Comparison of ENCODE assay signal across 9 cellular contexts in genomic region chr13:51643114-51643881, GRCh38. TPM values are rescaled to one million over a fixed set of nuclear protein-coding genes. Genes with fewer than 3 reads are reported as not detected.
DNase-seq lines count a peak whose midpoint lies in the region; ATAC-seq and TF ChIP-seq lines count a peak whose summit lies in the region.
"Had no signal": no experiment of that assay in that cellular context is flagged by ENCODE, and none has a peak within 500 bp of the region (broad histone marks: within the 10 kb centered on the region; RNA-seq: fewer than 3 reads in every experiment).

No MANE protein-coding gene starts in this region.

- no peak for TF ChIP-seq RAD21 in IMR-90 (IDR thresholded peaks at IDR 0.05; ENCODE audit: low read length)

- H3K27me3 Mint-ChIP-seq in progenitor cell of endocrine pancreas = no peaks in the 10 kb centered on the region

- H3K27ac Mint-ChIP-seq in progenitor cell of endocrine pancreas = no peak overlapping the region

- H4K20me1 ChIP-seq in IMR-90 (ENCODE audit: insufficient read depth, low read length) (peaks cover 7% of the 10 kb centered on the region; the same call in 1 of the 2 replicates), mammary epithelial cell (ENCODE audit: insufficient read depth, low read length) (no peaks in the 10 kb centered on the region)

- H2BK20ac ChIP-seq in IMR-90 (ENCODE audit: low read depth, low read length) = peak overlapping the region; percentile 88

- DNase-seq in CD1c-positive myeloid dendritic cell (ENCODE audit: extremely low spot score) = peak; percentile 39
- DNase-seq in IMR-90 = peak; percentile 91
- peak; percentile 86 for DNase-seq in mammary epithelial cell
- peak; percentile 89 for DNase-seq in mesendoderm
- no peak for DNase-seq in T-helper 9 cell
- DNase-seq in progenitor cell of endocrine pancreas (ENCODE audit: low spot score, unreplicated experiment) = no peak
- DNase-seq: left cardiac atrium had no signal

- H3K79me2 ChIP-seq in mammary epithelial cell (ENCODE audit: insufficient read depth, low read length) = peaks cover 71% of the 10 kb centered on the region
- peaks cover 18% of the 10 kb centered on the region for H3K79me2 ChIP-seq in mesendoderm (ENCODE audit: control insufficient read depth, insufficient read depth, low read length)

- H2BK15ac ChIP-seq in IMR-90 (ENCODE audit: low read depth, low read length) = peak overlapping the region; percentile 94; the same call in 2 of the 3 replicates
- H2BK15ac ChIP-seq in mesendoderm (replicated peaks; ENCODE audit: low read depth) = no peak overlapping the region

- H2AK5ac ChIP-seq in IMR-90 (ENCODE audit: low read depth, low read length) (peak overlapping the region; percentile 98), mesendoderm (ENCODE audit: low read length) (no peak overlapping the region)

- H3K4me2 ChIP-seq in IMR-90 (ENCODE audit: low read depth, low read length) (peak overlapping the region; percentile 92), mammary epithelial cell (ENCODE audit: insufficient read depth, low read depth, low read length) (peak overlapping the region; percentile 87), mesendoderm (ENCODE audit: low read length) (no peak overlapping the region)

- H3K4me1 ChIP-seq in IMR-90 (ENCODE audit: control insufficient read depth, insufficient read depth, low read length) = peaks cover 15% of the 10 kb centered on the region
- H3K4me1 ChIP-seq in mammary epithelial cell (ENCODE audit: insufficient read depth, low read length) = peaks cover 53% of the 10 kb centered on the region
- H3K4me1 ChIP-seq in mesendoderm (ENCODE audit: control insufficient read depth, low read depth, low read length) = peaks cover 17% of the 10 kb centered on the region

- H3K36me3 ChIP-seq in IMR-90 (ENCODE audit: control insufficient read depth, insufficient read depth, low read length) (no peaks in the 10 kb centered on the region), mammary epithelial cell (ENCODE audit: insufficient read depth, low read length) (no peaks in the 10 kb centered on the region), mesendoderm (ENCODE audit: control insufficient read depth, insufficient read depth, low read length) (no peaks in the 10 kb centered on the region)

- intact Hi-C loops in IMR-90 (cut with micrococcal nuclease) = loop anchor here (1.0 kb wide), 1 partner anchor 58 kb away; no protein-coding TSS in a partner anchor
- intact Hi-C loops in mammary epithelial cell (cut with micrococcal nuclease) = loop anchor here (1.0 to 5.0 kb wide), 4 partner anchors 34 to 190 kb away; partner anchors contain the start of genes DHRS12 and INTS6

- H4K91ac ChIP-seq in IMR-90 (ENCODE audit: insufficient read depth, low read depth, low read length) = peak overlapping the region; percentile 85

- H2AFZ ChIP-seq in IMR-90 (replicated peaks; ENCODE audit: low read length, poor library complexity) = no peak overlapping the region
- no peak overlapping the region for H2AFZ ChIP-seq in mammary epithelial cell (ENCODE audit: low read depth, low read length)

- no peak overlapping the region for H3K4me3 Mint-ChIP-seq in progenitor cell of endocrine pancreas (ENCODE audit: low read depth)

- TF ChIP-seq CTCF in IMR-90 (conservative IDR thresholded peaks at IDR 0.05; ENCODE audit: low read depth, low read length) (no peak), mammary epithelial cell (conservative IDR thresholded peaks at IDR 0.05 in 1 of 2, IDR thresholded peaks at IDR 0.05 in 1 of 2; ENCODE audit: extremely low read depth in 1 of 2, insufficient read depth in 1 of 2, low read depth in 1 of 2, low read length in 2 of 2) (no peak), progenitor cell of endocrine pancreas (IDR thresholded peaks at IDR 0.05; ENCODE audit: unreplicated experiment) (no peak)

- CTCF ChIA-PET in IMR-90 (lab: Yijun Ruan, JAX) (interaction anchor here (0.6 kb wide), 1 partner anchor 41 kb away, joined by 7 read pairs; no protein-coding TSS in a partner anchor), mammary epithelial cell (lab: Charles Lee; ENCODE audit: low non-redundant PET) (interaction anchor here (0.6 kb wide), 1 partner anchor 24 kb away, joined by 8 read pairs; no protein-coding TSS in a partner anchor)

- 0% methylated on average over 1 of the region's 3 CpGs; no CpG with 5 or more reads in 1 of the 2 experiments for WGBS in IMR-90 (ENCODE audit: extremely low coverage in 2 of 2, insufficient read length in 1 of 2), 2 experiments
- WGBS in mammary epithelial cell (ENCODE audit: low coverage, missing lambda C conversion rate) = 2% methylated on average over 3 of the region's 3 CpGs
- no CpG with 5 or more reads among the region's 3 CpGs for WGBS in mesendoderm (ENCODE audit: extremely low coverage, insufficient coverage, low lambda C conversion rate)

- H3K27me3 ChIP-seq in IMR-90 (ENCODE audit: control insufficient read depth, insufficient read depth, low read length) (no peaks in the 10 kb centered on the region), mammary epithelial cell (ENCODE audit: insufficient read depth, low read length) (no peaks in the 10 kb centered on the region), mesendoderm (ENCODE audit: insufficient read depth, low read length, poor library complexity) (no peaks in the 10 kb centered on the region)

- H3K23ac ChIP-seq in IMR-90 (ENCODE audit: low read depth, low read length) (peak overlapping the region; percentile 99), mesendoderm (ENCODE audit: low read length) (no peak overlapping the region)

- in situ Hi-C loops in IMR-90 (cut with MboI; ENCODE audit: low sequenced_read_pairs) (no loop called here), mammary epithelial cell (cut with MboI; ENCODE audit: low sequenced_read_pairs in 2 of 2) (no loop called here)

- peak overlapping the region; percentile 95 for H2BK120ac ChIP-seq in IMR-90 (ENCODE audit: low read depth, low read length)
- H2BK120ac ChIP-seq in mesendoderm (ENCODE audit: low read depth, low read length) = no peak overlapping the region

- BruUV-seq in IMR-90 (replicated peaks; lab: Mats Ljungman, UMichigan) (no TSS peak), mammary epithelial cell (replicated peaks; lab: Mats Ljungman, UMichigan) (TSS peak; percentile 96)

- H3K27ac ChIP-seq in IMR-90 (ENCODE audit: insufficient read depth, low read length) (peak overlapping the region; percentile 95), mammary epithelial cell (ENCODE audit: insufficient read depth, low read depth, low read length) (peak overlapping the region; percentile 94), mesendoderm (ENCODE audit: low read depth, low read length) (no peak overlapping the region)

- POLR2A ChIA-PET in IMR-90 (lab: Charles Lee; ENCODE audit: unreplicated experiment) = no interaction called here

- dilution Hi-C loops in IMR-90 (cut with HindIII; ENCODE audit: low sequenced_read_pairs, unreplicated experiment) (no loop called here), mammary epithelial cell (cut with HindIII; ENCODE audit: low sequenced_read_pairs) (no loop called here)

- H3K4me3 ChIP-seq in IMR-90 (ENCODE audit: insufficient read depth, low read depth, low read length) (no peak overlapping the region; the same call in 1 of the 2 replicates), mammary epithelial cell (replicated peaks in 1 of 3; ENCODE audit: insufficient read depth in 1 of 3, low read depth in 2 of 3, low read length in 3 of 3) (peak overlapping the region in 2 of 3 experiments; percentile 10 to 27), mesendoderm (ENCODE audit: low read length) (no peak overlapping the region)

- peaks cover 11% of the 10 kb centered on the region for H3K9me1 ChIP-seq in IMR-90 (ENCODE audit: insufficient read depth, low read length)

- H2AK9ac ChIP-seq in IMR-90 (replicated peaks; ENCODE audit: low read depth, low read length, poor library complexity) = peak overlapping the region; percentile 75

- H3K9me3 ChIP-seq in IMR-90 (ENCODE audit: control insufficient read depth, insufficient read depth, low read length) (no peaks in the 10 kb centered on the region), mammary epithelial cell (replicated peaks; ENCODE audit: insufficient read depth, low read length) (no peaks in the 10 kb centered on the region)

- peaks cover 35% of the 10 kb centered on the region for H3K4me1 Mint-ChIP-seq in progenitor cell of endocrine pancreas (ENCODE audit: low read depth)

- H3K79me1 ChIP-seq in IMR-90 (ENCODE audit: low read depth in 1 of 2, low read length in 2 of 2) = peaks cover 18 to 61% of the 10 kb centered on the region in 2 experiments
- H3K79me1 ChIP-seq in mesendoderm (ENCODE audit: low read length) = peaks cover 11% of the 10 kb centered on the region

- peak overlapping the region; percentile 90 for H3K14ac ChIP-seq in IMR-90 (replicated peaks; ENCODE audit: low read depth, low read length)

- peaks cover 2% of the 10 kb centered on the region for H3K36me3 Mint-ChIP-seq in progenitor cell of endocrine pancreas (ENCODE audit: insufficient read depth)

- TF ChIP-seq POLR2A in IMR-90 (IDR thresholded peaks at IDR 0.05; ENCODE audit: low read depth, low read length) (no peak), GM18505 (IDR thresholded peaks at IDR 0.05; ENCODE audit: borderline replicate concordance, extremely low read depth, insufficient read depth, insufficient read length) (no peak)

- peak overlapping the region; percentile 95 for H3K4ac ChIP-seq in IMR-90 (ENCODE audit: low read depth, low read length)
- no peak overlapping the region for H3K4ac ChIP-seq in mesendoderm (ENCODE audit: low read depth, low read length)

- H3K9me3 Mint-ChIP-seq in progenitor cell of endocrine pancreas (ENCODE audit: low read depth) = no peaks in the 10 kb centered on the region

- H3K9ac ChIP-seq in IMR-90 (ENCODE audit: low read depth, low read length) (peak overlapping the region; percentile 27), mammary epithelial cell (ENCODE audit: insufficient read depth, low read length) (peak overlapping the region; percentile 69), mesendoderm (ENCODE audit: low read length) (no peak overlapping the region)

- ATAC-seq in IMR-90 (ENCODE audit: low read depth) (peak; percentile 74), GM18505 (IDR thresholded peaks at IDR 0.05; ENCODE audit: unreplicated experiment) (no peak), HG03520 (IDR thresholded peaks at IDR 0.05; ENCODE audit: unreplicated experiment) (no peak)

- H3K56ac ChIP-seq in IMR-90 (ENCODE audit: extremely low read depth, insufficient read depth, low read length) (peak overlapping the region; percentile 51; the same call in 1 of the 2 replicates), mesendoderm (ENCODE audit: low read length) (no peak overlapping the region)

- H3K18ac ChIP-seq in IMR-90 (ENCODE audit: low read depth, low read length) = peak overlapping the region; percentile 91
- no peak overlapping the region for H3K18ac ChIP-seq in mesendoderm (ENCODE audit: low read length)

- H4K8ac ChIP-seq in IMR-90 (ENCODE audit: low read depth in 2 of 2, low read length in 2 of 2) (peak overlapping the region; percentile 32 to 96), mesendoderm (ENCODE audit: low read depth, low read length) (no peak overlapping the region)

- H4K5ac ChIP-seq in IMR-90 (ENCODE audit: low read depth, low read length) (peak overlapping the region; percentile 61), mesendoderm (ENCODE audit: low read length) (no peak overlapping the region)

- H2BK5ac ChIP-seq in IMR-90 (ENCODE audit: low read depth, low read length, poor library complexity, severe bottlenecking) (peak overlapping the region; percentile 98), mesendoderm (ENCODE audit: low read length) (peak overlapping the region; percentile 49)

RNA-seq across cellular contexts. Expression of gene WDFY2, which starts 59.0 kb away (rescaled TPM):
- total RNA-seq in IMR-90 (2012; rRNA removed) (4.3 and 6.7 TPM in 2 replicates), mammary epithelial cell (10 to 100 TPM; 20.7 to 32.9 TPM), progenitor cell of endocrine pancreas (17.2 and 18.0 TPM in 2 replicates)
- polyA plus RNA-seq in IMR-90 (2012; rRNA removed) (4.3 and 5.4 TPM in 2 replicates), mammary epithelial cell (7.4 TPM)
- polyA plus RNA-seq in IMR-90 (2012; cell fraction: cytosol; rRNA removed) = 1.5 and 1.8 TPM in 2 replicates
- polyA plus RNA-seq in IMR-90 (2012; cell fraction: nucleus; rRNA removed; ENCODE audit: low replicate concordance) = 10.1 and 27.3 TPM in 2 replicates
- 35.2 TPM for polyA minus RNA-seq in mammary epithelial cell
- 5.7 TPM for polyA plus RNA-seq in mesendoderm (2013, experiment 1 of 2)
- 6.1 TPM for polyA plus RNA-seq in mesendoderm (2013, experiment 2 of 2)

Comparison
In these comparisons a context has a peak if more than half of its experiments do, and no peak if none do; other contexts are left out.
1. DNase-seq: peak in CD1c-positive myeloid dendritic cell (single experiment), IMR-90 (single experiment), mammary epithelial cell (single experiment) and mesendoderm (single experiment); none in T-helper 9 cell (single experiment) and progenitor cell of endocrine pancreas (single experiment).
2. H3K4me3 ChIP-seq: peak in mammary epithelial cell (2 of 3); none in IMR-90 (single experiment) and mesendoderm (single experiment).